Comparison of ENCODE assay signal across 1 cellular context in the genomic region with DNA sequence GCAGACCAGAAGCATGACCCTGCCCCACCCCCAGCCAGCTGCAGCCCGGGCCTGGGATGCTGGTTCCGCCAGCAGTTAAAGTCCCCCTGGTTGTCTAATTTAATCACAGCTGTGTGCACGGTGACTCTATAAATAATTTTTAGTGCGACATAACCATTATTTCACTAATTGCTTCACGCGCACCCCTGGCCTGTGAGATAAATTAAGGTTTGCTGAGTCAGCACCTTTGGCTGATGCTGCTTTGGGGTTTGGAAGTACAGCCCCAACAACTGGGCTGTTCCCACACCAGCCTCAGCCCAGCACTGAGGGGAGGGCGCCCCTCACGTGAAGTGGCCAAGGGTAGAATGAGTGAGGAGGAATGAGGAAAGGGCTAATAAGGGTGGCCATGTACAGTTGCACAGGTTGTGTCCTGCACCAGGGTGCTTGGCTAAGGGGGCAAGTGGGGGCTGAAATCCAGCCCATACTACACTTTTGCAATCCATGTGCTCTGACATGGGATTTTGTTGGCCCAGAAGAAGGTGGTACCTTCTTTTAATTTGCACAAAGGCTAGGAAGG.
TF ChIP-seq lines count a peak whose summit lies in the region.

No MANE protein-coding gene starts in this region.

TF ChIP-seq in GM23338, 12 proteins besides CTCF, POLR2A, EP300 and RAD21:
- TF ChIP-seq, protein P1, sequence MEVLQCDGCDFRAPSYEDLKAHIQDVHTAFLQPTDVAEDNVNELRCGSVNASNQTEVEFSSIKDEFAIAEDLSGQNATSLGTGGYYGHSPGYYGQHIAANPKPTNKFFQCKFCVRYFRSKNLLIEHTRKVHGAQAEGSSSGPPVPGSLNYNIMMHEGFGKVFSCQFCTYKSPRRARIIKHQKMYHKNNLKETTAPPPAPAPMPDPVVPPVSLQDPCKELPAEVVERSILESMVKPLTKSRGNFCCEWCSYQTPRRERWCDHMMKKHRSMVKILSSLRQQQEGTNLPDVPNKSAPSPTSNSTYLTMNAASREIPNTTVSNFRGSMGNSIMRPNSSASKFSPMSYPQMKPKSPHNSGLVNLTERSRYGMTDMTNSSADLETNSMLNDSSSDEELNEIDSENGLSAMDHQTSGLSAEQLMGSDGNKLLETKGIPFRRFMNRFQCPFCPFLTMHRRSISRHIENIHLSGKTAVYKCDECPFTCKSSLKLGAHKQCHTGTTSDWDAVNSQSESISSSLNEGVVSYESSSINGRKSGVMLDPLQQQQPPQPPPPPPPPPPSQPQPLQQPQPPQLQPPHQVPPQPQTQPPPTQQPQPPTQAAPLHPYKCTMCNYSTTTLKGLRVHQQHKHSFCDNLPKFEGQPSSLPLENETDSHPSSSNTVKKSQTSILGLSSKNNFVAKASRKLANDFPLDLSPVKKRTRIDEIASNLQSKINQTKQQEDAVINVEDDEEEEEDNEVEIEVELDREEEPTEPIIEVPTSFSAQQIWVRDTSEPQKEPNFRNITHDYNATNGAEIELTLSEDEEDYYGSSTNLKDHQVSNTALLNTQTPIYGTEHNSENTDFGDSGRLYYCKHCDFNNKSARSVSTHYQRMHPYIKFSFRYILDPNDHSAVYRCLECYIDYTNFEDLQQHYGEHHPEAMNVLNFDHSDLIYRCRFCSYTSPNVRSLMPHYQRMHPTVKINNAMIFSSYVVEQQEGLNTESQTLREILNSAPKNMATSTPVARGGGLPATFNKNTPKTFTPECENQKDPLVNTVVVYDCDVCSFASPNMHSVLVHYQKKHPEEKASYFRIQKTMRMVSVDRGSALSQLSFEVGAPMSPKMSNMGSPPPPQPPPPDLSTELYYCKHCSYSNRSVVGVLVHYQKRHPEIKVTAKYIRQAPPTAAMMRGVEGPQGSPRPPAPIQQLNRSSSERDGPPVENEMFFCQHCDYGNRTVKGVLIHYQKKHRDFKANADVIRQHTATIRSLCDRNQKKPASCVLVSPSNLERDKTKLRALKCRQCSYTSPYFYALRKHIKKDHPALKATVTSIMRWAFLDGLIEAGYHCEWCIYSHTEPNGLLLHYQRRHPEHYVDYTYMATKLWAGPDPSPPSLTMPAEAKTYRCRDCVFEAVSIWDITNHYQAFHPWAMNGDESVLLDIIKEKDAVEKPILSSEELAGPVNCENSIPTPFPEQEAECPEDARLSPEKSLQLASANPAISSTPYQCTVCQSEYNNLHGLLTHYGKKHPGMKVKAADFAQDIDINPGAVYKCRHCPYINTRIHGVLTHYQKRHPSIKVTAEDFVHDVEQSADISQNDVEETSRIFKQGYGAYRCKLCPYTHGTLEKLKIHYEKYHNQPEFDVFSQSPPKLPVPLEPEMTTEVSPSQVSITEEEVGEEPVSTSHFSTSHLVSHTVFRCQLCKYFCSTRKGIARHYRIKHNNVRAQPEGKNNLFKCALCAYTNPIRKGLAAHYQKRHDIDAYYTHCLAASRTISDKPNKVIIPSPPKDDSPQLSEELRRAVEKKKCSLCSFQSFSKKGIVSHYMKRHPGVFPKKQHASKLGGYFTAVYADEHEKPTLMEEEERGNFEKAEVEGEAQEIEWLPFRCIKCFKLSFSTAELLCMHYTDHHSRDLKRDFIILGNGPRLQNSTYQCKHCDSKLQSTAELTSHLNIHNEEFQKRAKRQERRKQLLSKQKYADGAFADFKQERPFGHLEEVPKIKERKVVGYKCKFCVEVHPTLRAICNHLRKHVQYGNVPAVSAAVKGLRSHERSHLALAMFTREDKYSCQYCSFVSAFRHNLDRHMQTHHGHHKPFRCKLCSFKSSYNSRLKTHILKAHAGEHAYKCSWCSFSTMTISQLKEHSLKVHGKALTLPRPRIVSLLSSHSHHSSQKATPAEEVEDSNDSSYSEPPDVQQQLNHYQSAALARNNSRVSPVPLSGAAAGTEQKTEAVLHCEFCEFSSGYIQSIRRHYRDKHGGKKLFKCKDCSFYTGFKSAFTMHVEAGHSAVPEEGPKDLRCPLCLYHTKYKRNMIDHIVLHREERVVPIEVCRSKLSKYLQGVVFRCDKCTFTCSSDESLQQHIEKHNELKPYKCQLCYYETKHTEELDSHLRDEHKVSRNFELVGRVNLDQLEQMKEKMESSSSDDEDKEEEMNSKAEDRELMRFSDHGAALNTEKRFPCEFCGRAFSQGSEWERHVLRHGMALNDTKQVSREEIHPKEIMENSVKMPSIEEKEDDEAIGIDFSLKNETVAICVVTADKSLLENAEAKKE (CRISPR knock-in tag; IDR thresholded peaks at IDR 0.05), result no peak
- TF ChIP-seq ZNF331 (CRISPR knock-in tag; IDR thresholded peaks at IDR 0.05; ENCODE audit: low read depth), result no peak
- TF ChIP-seq EZH2phosphoT487 (IDR thresholded peaks at IDR 0.05; ENCODE audit: unreplicated experiment), result no peak
